8 cellular contexts compared by ENCODE assay signal in genomic region chr1:154974086-154974807, GRCh38. TPM values are rescaled to one million over a fixed set of nuclear protein-coding genes. Genes with fewer than 3 reads are reported as not detected.
DNase-seq lines count a peak whose midpoint lies in the region; ATAC-seq, FAIRE-seq and TF ChIP-seq lines count a peak whose summit lies in the region.

TSS of gene CKS1B (plus strand) at chr1:154974681. CDS start at chr1:154974746, 65 bp downstream.

- H3K36me3 ChIP-seq in pancreas, result no peaks in the 10 kb centered on the region
- peaks cover 0 to 6% (median 0%) of the 10 kb centered on the region in 3 donors for H3K36me3 ChIP-seq in tibial artery

- H3K4me3 ChIP-seq in GM12865 (ENCODE audit: low read depth, low read length) (peak within 1 kb of the TSS; percentile 96), pancreas (peak within 1 kb of the TSS; percentile 45 to 73 (median 58)), tibial artery (peak within 1 kb of the TSS; percentile 68 to 76)

- H3K27ac Mint-ChIP-seq in activated naive CD8-positive, alpha-beta T cell treated with anti-CD3 and anti-CD28 coated beads, Interleukin-2, amount 50 U/mL, for 24 hours, result no peak within 1 kb of the TSS

- no peak for TF ChIP-seq CTCF in GM12865 (IDR thresholded peaks at IDR 0.05; ENCODE audit: insufficient read depth, low read depth, low read length, missing control alignments)
- no peak for TF ChIP-seq CTCF in pancreas (IDR thresholded peaks at IDR 0.05)
- peak in 1 of 2 experiments; percentile 8 for TF ChIP-seq CTCF in tibial artery (IDR thresholded peaks at IDR 0.05)

- no peaks in the 10 kb centered on the region for H3K9me3 Mint-ChIP-seq in activated naive CD8-positive, alpha-beta T cell treated with anti-CD3 and anti-CD28 coated beads, Interleukin-2, amount 50 U/mL, for 24 hours

- peak; percentile 100 for DNase-seq in GM12865 (ENCODE audit: low read depth)
- DNase-seq in NCI-H1105 treated with DMSO at 0.1 percent for 48 hours (lab: John Stamatoyannopoulos, UW), result peak; percentile 100
- peak; percentile 100 for DNase-seq in SKM-1 treated with dmso at 0.1 percent for 144 hours (lab: John Stamatoyannopoulos, UW; ENCODE audit: unreplicated experiment)
- DNase-seq in activated naive CD8-positive, alpha-beta T cell treated with anti-CD3 and anti-CD28 coated beads, Interleukin-2, amount 50 U/mL, for 24 hours, result peak; percentile 92
- peak; percentile 97 for DNase-seq in Right ventricle myocardium superior
- DNase-seq in pancreas, result peak; percentile 90 to 98 (median 98)
- peak; percentile 98 to 99 for DNase-seq in tibial artery

- FAIRE-seq in pancreas (lab: Jason Lieb, UNC), result peak; percentile 97

- ATAC-seq in HG02678 (IDR thresholded peaks at IDR 0.05; ENCODE audit: unreplicated experiment) (peak; percentile 72), Right ventricle myocardium superior (ENCODE audit: poor library complexity) (peak; percentile 85), pancreas (peak; percentile 81 to 88 (median 84))
- peak; percentile 86 for ATAC-seq in activated naive CD8-positive, alpha-beta T cell treated with anti-CD3 and anti-CD28 coated beads, Interleukin-2, amount 50 U/mL, for 24 hours

- H3K27ac ChIP-seq in pancreas (peak within 1 kb of the TSS; percentile 90 to 98 (median 96)), tibial artery (peak within 1 kb of the TSS; percentile 95 to 97)

- intact Hi-C loops in Right ventricle myocardium superior (cut with DNase I) (loop anchor here (5.0 kb wide), 1 partner anchor 43 kb away; no protein-coding TSS in a partner anchor), pancreas (cut with DNase I) (no loop called here), tibial artery (cut with DNase I; ENCODE audit: low total_unique reads) (loop anchor here (1.0 to 2.0 kb wide), 2 partner anchors 27 to 37 kb away; partner anchors contain the start of gene PMVK)

- no peak within 1 kb of the TSS for H3K4me3 Mint-ChIP-seq in activated naive CD8-positive, alpha-beta T cell treated with anti-CD3 and anti-CD28 coated beads, Interleukin-2, amount 50 U/mL, for 24 hours

- H3K4me1 ChIP-seq in pancreas, result peaks cover 12 to 26% (median 22%) of the 10 kb centered on the region in 3 donors
- H3K4me1 ChIP-seq in tibial artery, result peaks cover 0 to 54% (median 46%) of the 10 kb centered on the region in 4 donors

- 0 to 1% methylated on average over 49 of the region's 49 CpGs for WGBS in pancreas, 2 donors

- peaks cover 36% of the 10 kb centered on the region for H3K4me1 Mint-ChIP-seq in activated naive CD8-positive, alpha-beta T cell treated with anti-CD3 and anti-CD28 coated beads, Interleukin-2, amount 50 U/mL, for 24 hours

- no peaks in the 10 kb centered on the region for H3K9me3 ChIP-seq in pancreas
- H3K9me3 ChIP-seq in tibial artery, result no peaks in the 10 kb centered on the region

- peaks cover 21% of the 10 kb centered on the region for H3K36me3 Mint-ChIP-seq in activated naive CD8-positive, alpha-beta T cell treated with anti-CD3 and anti-CD28 coated beads, Interleukin-2, amount 50 U/mL, for 24 hours (ENCODE audit: low read depth)

- H3K27me3 ChIP-seq in pancreas (no peaks in the 10 kb centered on the region), tibial artery (no peaks in the 10 kb centered on the region)

- H3K27me3 Mint-ChIP-seq in activated naive CD8-positive, alpha-beta T cell treated with anti-CD3 and anti-CD28 coated beads, Interleukin-2, amount 50 U/mL, for 24 hours, result no peaks in the 10 kb centered on the region

RNA-seq across cellular contexts. Expression of gene CKS1B, which starts in this region (rescaled TPM):
- total RNA-seq in Right ventricle myocardium superior (15.5 TPM), pancreas (10 to 100 TPM in 3 of 6 donors, 1 to 10 TPM in 3; 6.7 to 12.0 (median 10.2) TPM)
- polyA plus RNA-seq in pancreas, result 10 to 100 TPM in 1 of 2 donors, 1 to 10 TPM in 1; 6.7 to 19.5 TPM

Comparison
In these comparisons a context has a peak if more than half of its experiments do, and no peak if none do; other contexts are left out.
1. Peak in every context shown above with its lines: DNase-seq, ATAC-seq, H3K4me3 ChIP-seq and H3K27ac ChIP-seq.
2. intact Hi-C loops: an anchor here in Right ventricle myocardium superior (5.0 kb wide) and tibial artery (1.0 to 2.0 kb wide); none called in pancreas.